Comparison of ENCODE assay signal across 8 cellular contexts in genomic region chr3:187748050-187748481, GRCh38. TPM values are rescaled to one million over a fixed set of nuclear protein-coding genes. Genes with fewer than 3 reads are reported as not detected.
DNase-seq lines count a peak whose midpoint lies in the region; ATAC-seq lines count a peak whose summit lies in the region.

No MANE protein-coding gene starts in this region.

- peak; percentile 36 for ATAC-seq in HG02678 (IDR thresholded peaks at IDR 0.05; ENCODE audit: unreplicated experiment)
- peak; percentile 46 to 53 for ATAC-seq in activated CD4-positive, CD25-positive, alpha-beta regulatory T cell treated with anti-CD3 and anti-CD28 coated beads, Interleukin-2, amount 50 U/mL, for 24 hours
- peak; percentile 66 for ATAC-seq in left lobe of liver
- ATAC-seq in GM19023 (IDR thresholded peaks at IDR 0.05; ENCODE audit: unreplicated experiment), result no peak

- DNase-seq in DMS79 (lab: John Stamatoyannopoulos, UW) (peak; percentile 69), NCI-H2227 (lab: John Stamatoyannopoulos, UW; ENCODE audit: unreplicated experiment) (peak; percentile 84), cerebellar cortex (ENCODE audit: low spot score) (peak; percentile 96), left lobe of liver (ENCODE audit: low spot score) (peak; percentile 91)
- DNase-seq in stimulated activated CD4-positive, alpha-beta T cell treated with anti-CD3 and anti-CD28 coated beads, Interleukin-4, amount 100 ng/mL, for 24 hours, result peak; percentile 94

RNA-seq across cellular contexts. Expression of gene BCL6, which starts 2.8 kb away (rescaled TPM):
- total RNA-seq in left lobe of liver, result 30.8 TPM

RNA-seq across cellular contexts. Expression of gene RTP2, which starts 45.7 kb away (rescaled TPM):
- total RNA-seq in left lobe of liver, result not detected
